1 cellular context compared by ENCODE assay signal in the genomic region with DNA sequence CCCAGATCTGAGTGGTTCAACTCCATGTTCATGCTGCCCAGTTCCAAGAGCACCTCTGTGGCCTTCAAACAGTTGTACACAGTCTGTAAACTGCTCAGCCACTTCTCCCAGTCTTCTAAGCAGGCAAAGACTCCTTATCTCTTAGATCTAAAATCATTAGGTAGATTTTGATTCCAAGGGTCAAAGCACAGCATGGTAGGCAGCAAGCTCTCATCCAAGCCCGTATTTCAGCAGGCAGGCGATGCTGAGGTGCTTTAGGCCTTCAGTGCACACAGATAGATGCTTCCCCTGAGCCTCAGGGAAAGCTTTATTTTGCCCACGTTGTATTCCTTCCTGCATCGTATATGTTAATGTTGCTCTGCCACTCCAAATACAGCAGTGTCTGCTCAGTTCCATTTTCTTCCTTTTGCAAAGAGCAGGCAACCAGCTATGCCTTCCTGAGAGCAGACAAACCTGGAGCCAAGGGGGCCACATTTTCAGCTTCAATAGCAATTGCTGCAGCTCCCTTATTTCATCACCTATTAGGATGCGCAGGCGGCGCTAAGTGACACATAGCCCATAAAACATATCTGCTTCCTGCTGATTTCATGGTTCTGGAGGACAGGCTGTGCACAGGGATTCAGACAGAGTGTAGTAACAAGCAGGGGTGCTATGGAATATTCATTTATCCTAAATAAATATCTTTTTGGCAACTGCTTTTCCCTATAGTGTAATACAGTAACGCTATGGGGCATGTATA.
TF ChIP-seq lines count a peak whose summit lies in the region.

No MANE protein-coding gene starts in this region.

TF ChIP-seq in SK-N-SH, 30 proteins besides CTCF, POLR2A, EP300 and RAD21 (continued from another document):
- TF ChIP-seq IRF3 (IDR thresholded peaks at IDR 0.05; ENCODE audit: low read depth, low read length) (no peak), RXRA (IDR thresholded peaks at IDR 0.05; ENCODE audit: borderline replicate concordance, low read depth) (no peak), RFX5 (IDR thresholded peaks at IDR 0.05; ENCODE audit: low read length) (no peak), USF2 (IDR thresholded peaks at IDR 0.05; ENCODE audit: borderline replicate concordance, low read depth, low read length) (no peak), POLR2AphosphoS5 (IDR thresholded peaks at IDR 0.05; ENCODE audit: low read depth, low read length) (no peak), ELF1 (IDR thresholded peaks at IDR 0.05) (no peak), JUND (IDR thresholded peaks at IDR 0.05) (no peak), TCF12 (IDR thresholded peaks at IDR 0.05) (no peak), PBX3 (IDR thresholded peaks at IDR 0.05) (no peak)
- TF ChIP-seq, protein P1, sequence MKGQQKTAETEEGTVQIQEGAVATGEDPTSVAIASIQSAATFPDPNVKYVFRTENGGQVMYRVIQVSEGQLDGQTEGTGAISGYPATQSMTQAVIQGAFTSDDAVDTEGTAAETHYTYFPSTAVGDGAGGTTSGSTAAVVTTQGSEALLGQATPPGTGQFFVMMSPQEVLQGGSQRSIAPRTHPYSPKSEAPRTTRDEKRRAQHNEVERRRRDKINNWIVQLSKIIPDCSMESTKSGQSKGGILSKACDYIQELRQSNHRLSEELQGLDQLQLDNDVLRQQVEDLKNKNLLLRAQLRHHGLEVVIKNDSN (IDR thresholded peaks at IDR 0.05; ENCODE audit: borderline replicate concordance, low read depth): no peak
